12 cellular contexts compared by ENCODE assay signal in genomic region chr11:87265915-87266314, GRCh38.
DNase-seq lines count a peak whose midpoint lies in the region; ATAC-seq and TF ChIP-seq lines count a peak whose summit lies in the region.
"Had no signal": no experiment of that assay in that cellular context is flagged by ENCODE, and none has a peak within 500 bp of the region (broad histone marks: within the 10 kb centered on the region; RNA-seq: fewer than 3 reads in every experiment).

No MANE protein-coding gene starts in this region.

- H3K4me3 ChIP-seq in left ventricle myocardium inferior (no peak overlapping the region), fibroblast of lung (replicated peaks in 1 of 4; ENCODE audit: control extremely low read depth in 1 of 4, insufficient read depth in 1 of 4, low read depth in 3 of 4, low read length in 4 of 4) (no peak overlapping the region), osteoblast (ENCODE audit: insufficient read depth, low read length) (no peak overlapping the region), Karpas-422 (ENCODE audit: low read length) (no peak overlapping the region)

- no peaks in the 10 kb centered on the region for H3K9me2 ChIP-seq in Karpas-422 (replicated peaks; ENCODE audit: insufficient read depth, low read length)

- H3K79me2 ChIP-seq in fibroblast of lung (ENCODE audit: control insufficient read depth, insufficient read depth, low read length) (no peaks in the 10 kb centered on the region), osteoblast (ENCODE audit: insufficient read depth, low read length) (no peaks in the 10 kb centered on the region), Karpas-422 (ENCODE audit: low read length) (peaks cover 68% of the 10 kb centered on the region)

- H3K9me3 ChIP-seq in left ventricle myocardium inferior (replicated peaks) (no peaks in the 10 kb centered on the region), fibroblast of lung (ENCODE audit: control insufficient read depth, insufficient read depth, low read depth, low read length) (no peaks in the 10 kb centered on the region), osteoblast (ENCODE audit: low read depth, low read length) (no peaks in the 10 kb centered on the region), Karpas-422 (ENCODE audit: low read length) (no peaks in the 10 kb centered on the region)

- no peak overlapping the region for H3K9ac ChIP-seq in fibroblast of lung (ENCODE audit: insufficient read depth, low read length)
- H3K9ac ChIP-seq in Karpas-422 (ENCODE audit: low read length), result no peak overlapping the region

- no peaks in the 10 kb centered on the region for H3K36me3 ChIP-seq in left ventricle myocardium inferior
- H3K36me3 ChIP-seq in fibroblast of lung (ENCODE audit: control insufficient read depth, insufficient read depth, low read length), result no peaks in the 10 kb centered on the region
- no peaks in the 10 kb centered on the region for H3K36me3 ChIP-seq in osteoblast (ENCODE audit: insufficient read depth, low read length)
- H3K36me3 ChIP-seq in Karpas-422 (ENCODE audit: insufficient read depth, low read length), result no peaks in the 10 kb centered on the region; the same call in none of the 2 replicates

- H3K4me2 ChIP-seq in fibroblast of lung (ENCODE audit: extremely low read depth, insufficient read depth, low read length) (peak overlapping the region; percentile 2), osteoblast (ENCODE audit: insufficient read depth, low read length) (no peak overlapping the region), Karpas-422 (ENCODE audit: low read depth, low read length, poor library complexity, severe bottlenecking) (no peak overlapping the region)

- ATAC-seq in left ventricle myocardium superior (no peak), HG02970 (IDR thresholded peaks at IDR 0.05; ENCODE audit: low FRiP score, unreplicated experiment) (no peak)

- DNase-seq in left ventricle myocardium inferior (no peak), left ventricle myocardium superior (no peak), fibroblast of lung (ENCODE audit: low read depth in 2 of 2) (peak; percentile 13 to 49), osteoblast (ENCODE audit: insufficient read length, low spot score, missing footprints) (no peak), ureter (ENCODE audit: low spot score) (no peak), Karpas-422 (no peak), NCI-H2081 (lab: John Stamatoyannopoulos, UW) (no peak)
- DNase-seq: Caco-2; NCI-H2107; NK-92 treated with Interleukin-12 subunit alpha and Interleukin-12 subunit beta, amount 100 ng/mL, for 24 hours; OCI-M1 had no signal

- no peak for TF ChIP-seq CTCF in left ventricle myocardium inferior (IDR thresholded peaks at IDR 0.05; ENCODE audit: borderline replicate concordance)
- TF ChIP-seq CTCF in fibroblast of lung (conservative IDR thresholded peaks at IDR 0.05 in 1 of 2, IDR thresholded peaks at IDR 0.05 in 1 of 2; ENCODE audit: low read depth in 1 of 2, low read length in 2 of 2), result no peak
- TF ChIP-seq CTCF in osteoblast (IDR thresholded peaks at IDR 0.05; ENCODE audit: extremely low read depth, low read depth, low read length), result no peak

- H3K4me1 ChIP-seq in left ventricle myocardium inferior, result peaks cover 2% of the 10 kb centered on the region
- peaks cover 3% of the 10 kb centered on the region for H3K4me1 ChIP-seq in fibroblast of lung (ENCODE audit: control insufficient read depth, extremely low read depth, insufficient read depth, low read length)
- peaks cover 25% of the 10 kb centered on the region for H3K4me1 ChIP-seq in osteoblast (ENCODE audit: insufficient read depth, low read length)
- peaks cover 10% of the 10 kb centered on the region for H3K4me1 ChIP-seq in Karpas-422 (ENCODE audit: low read length)

- H2AFZ ChIP-seq in fibroblast of lung (ENCODE audit: low read length) (no peak overlapping the region), osteoblast (ENCODE audit: low read length) (no peak overlapping the region), Karpas-422 (ENCODE audit: low read length) (no peak overlapping the region)

- H3K27me3 ChIP-seq in left ventricle myocardium inferior (ENCODE audit: low read depth) (no peaks in the 10 kb centered on the region), fibroblast of lung (ENCODE audit: control insufficient read depth, insufficient read depth, low read length) (no peaks in the 10 kb centered on the region), osteoblast (ENCODE audit: insufficient read depth, low read length) (no peaks in the 10 kb centered on the region), Karpas-422 (ENCODE audit: low read length) (no peaks in the 10 kb centered on the region)

- H3K27ac ChIP-seq in left ventricle myocardium inferior (replicated peaks), result peak overlapping the region; percentile 1
- H3K27ac ChIP-seq in fibroblast of lung (ENCODE audit: insufficient read depth, low read length), result no peak overlapping the region
- H3K27ac ChIP-seq in osteoblast (ENCODE audit: low read depth, low read length), result peak overlapping the region; percentile 32
- no peak overlapping the region for H3K27ac ChIP-seq in Karpas-422 (ENCODE audit: low read length)

- intact Hi-C loops in left ventricle myocardium inferior (cut with micrococcal nuclease), result no loop called here
- intact Hi-C loops in left ventricle myocardium superior (cut with micrococcal nuclease), result no loop called here

- H4K20me1 ChIP-seq in fibroblast of lung (ENCODE audit: control insufficient read depth, extremely low read depth, insufficient read depth, low read length), result no peaks in the 10 kb centered on the region
- no peaks in the 10 kb centered on the region for H4K20me1 ChIP-seq in osteoblast (ENCODE audit: insufficient read depth, low read length)
- H4K20me1 ChIP-seq in Karpas-422 (ENCODE audit: insufficient read depth, low read depth, low read length), result no peaks in the 10 kb centered on the region

Comparison
In these comparisons a context has a peak if more than half of its experiments do, and no peak if none do; other contexts are left out.
1. DNase-seq: peak in fibroblast of lung (2 of 2); none in left ventricle myocardium inferior (single experiment), left ventricle myocardium superior (single experiment), osteoblast (single experiment), ureter (single experiment), Karpas-422 (single experiment) and NCI-H2081 (0 of 2).
2. H3K27ac ChIP-seq: peak in left ventricle myocardium inferior (single experiment) and osteoblast (single experiment); none in fibroblast of lung (single experiment) and Karpas-422 (single experiment).